8 cellular contexts compared by ENCODE assay signal in the genomic region with DNA sequence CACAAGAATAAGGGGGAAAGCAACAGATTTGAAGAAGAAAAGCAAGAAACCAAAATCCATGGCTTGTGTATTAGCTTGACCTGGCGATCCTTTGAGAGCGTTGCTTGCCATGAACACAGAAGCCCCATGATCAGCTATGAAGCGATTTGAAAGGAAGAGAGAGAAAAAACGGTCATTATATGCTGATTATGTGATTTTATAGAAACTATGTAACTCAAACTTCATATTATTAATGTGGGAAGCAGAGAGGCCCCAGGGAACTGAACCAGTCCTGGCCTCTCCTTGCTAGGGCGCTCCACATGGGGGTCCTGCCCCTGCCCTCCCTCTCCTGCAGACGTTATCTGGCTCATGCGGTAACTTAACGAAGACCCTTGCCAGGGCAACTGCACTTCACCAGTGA.
"Had no signal": no experiment of that assay in that cellular context is flagged by ENCODE, and none has a peak within 500 bp of the region (broad histone marks: within the 10 kb centered on the region; RNA-seq: fewer than 3 reads in every experiment).

No MANE protein-coding gene starts in this region.

- FAIRE-seq: H54, HTR-8/SVneo had no signal

- DNase-seq: GM23248, GOT3, H9, HCEC 1CT, KBM-7 had no signal

- H3K27ac ChIP-seq: GM23248, KMS-11 had no signal

- H3K9ac ChIP-seq: GM23248, KMS-11 had no signal

- H3K4me3 ChIP-seq: GM23248 had no signal

- H2AFZ ChIP-seq: GM23248 had no signal

- H3K4me2 ChIP-seq: KMS-11 had no signal
